15 cellular contexts compared by ENCODE assay signal in genomic region chr13:108470921-108471320, GRCh38.
A peak's percentile ranks its signal among the peaks of the same experiment; 100 is the strongest.
DNase-seq lines count a peak whose midpoint lies in the region; TF ChIP-seq lines count a peak whose summit lies in the region.
"Had no signal": no experiment of that assay in that cellular context is flagged by ENCODE, and none has a peak within 500 bp of the region (broad histone marks: within the 10 kb centered on the region; RNA-seq: fewer than 3 reads in every experiment).

No MANE protein-coding gene starts in this region.

- TF ChIP-seq CTCF in retinal pigment epithelial cell (conservative IDR thresholded peaks at IDR 0.05; ENCODE audit: low read depth, low read length), result no peak
- no peak for TF ChIP-seq CTCF in chondrocyte (IDR thresholded peaks at IDR 0.05)

- H3K4me1 Mint-ChIP-seq in chondrocyte (ENCODE audit: low read depth), result no peaks in the 10 kb centered on the region
- H3K4me1 Mint-ChIP-seq: B cell had no signal

- DNase-seq in NCI-H226, result peak; percentile 20
- peak; percentile 16 for DNase-seq in iris pigment epithelial cell (ENCODE audit: low read depth)
- peak; percentile 81 for DNase-seq in retinal pigment epithelial cell (ENCODE audit: low read depth)
- DNase-seq in chondrocyte (ENCODE audit: low spot score), result no peak
- no peak for DNase-seq in activated CD4-positive, alpha-beta T cell treated with anti-CD3 and anti-CD28 coated beads for 4 hours
- DNase-seq: AML-193; Caco-2; Calu3; CD4-positive, alpha-beta T cell; CD8-positive, alpha-beta T cell; DMS79 treated with DMSO at 0.1 percent for 48 hours; GF-D8 had no signal

- peaks cover 2% of the 10 kb centered on the region for H3K36me3 Mint-ChIP-seq in chondrocyte (ENCODE audit: low read depth)
- H3K36me3 Mint-ChIP-seq: CD8-positive, alpha-beta T cell had no signal

- no peak overlapping the region for H3K4me3 ChIP-seq in retinal pigment epithelial cell (ENCODE audit: low read length)
- H3K4me3 ChIP-seq: A549; BLaER1 treated with 17β-estradiol and CSF1 and Interleukin-3, amounts not matched to agents 10 nM and 100 nM had no signal

- H3K27ac Mint-ChIP-seq in chondrocyte (ENCODE audit: unreplicated experiment), result no peak overlapping the region
- H3K27ac Mint-ChIP-seq: B cell; CD4-positive, alpha-beta T cell; CD8-positive, alpha-beta T cell had no signal

- H3K27me3 Mint-ChIP-seq in chondrocyte (ENCODE audit: low read depth), result peaks cover 28% of the 10 kb centered on the region
- H3K27me3 Mint-ChIP-seq: B cell had no signal

- peaks cover 14% of the 10 kb centered on the region for H3K9me3 Mint-ChIP-seq in chondrocyte (ENCODE audit: low read depth)
- H3K9me3 Mint-ChIP-seq: CD8-positive, alpha-beta T cell had no signal

- H3K4me3 Mint-ChIP-seq in chondrocyte (ENCODE audit: unreplicated experiment), result no peak overlapping the region
- H3K4me3 Mint-ChIP-seq: B cell; CD4-positive, alpha-beta T cell; CD8-positive, alpha-beta T cell had no signal

Comparison
In these comparisons a context has a peak if more than half of its experiments do, and no peak if none do; other contexts are left out.
1. DNase-seq: peak in NCI-H226 (single experiment), iris pigment epithelial cell (single experiment) and retinal pigment epithelial cell (single experiment); none in chondrocyte (single experiment) and activated CD4-positive, alpha-beta T cell treated with anti-CD3 and anti-CD28 coated beads for 4 hours (0 of 2).